8 cellular contexts compared by ENCODE assay signal in genomic region chr15:100627789-100628395, GRCh38. TPM values are rescaled to one million over a fixed set of nuclear protein-coding genes. Genes with fewer than 3 reads are reported as not detected.
DNase-seq lines count a peak whose midpoint lies in the region; TF ChIP-seq lines count a peak whose summit lies in the region.

No MANE protein-coding gene starts in this region.

- peaks cover 15% of the 10 kb centered on the region; the same call in 1 of the 2 replicates for H3F3A ChIP-seq in GM23248 (ENCODE audit: insufficient read depth)

- H3K4me3 ChIP-seq in GM23248 (no peak overlapping the region), uterus (no peak overlapping the region)

- H3K36me3 ChIP-seq in GM23248 (ENCODE audit: low read depth) (peaks cover 5% of the 10 kb centered on the region; the same call in 1 of the 2 replicates), uterus (no peaks in the 10 kb centered on the region)

- H3K27me3 ChIP-seq in GM23248 (replicated peaks; ENCODE audit: insufficient read depth) (no peaks in the 10 kb centered on the region), uterus (no peaks in the 10 kb centered on the region)

- peak; percentile 77 to 90 (median 88) for TF ChIP-seq CTCF in uterus (IDR thresholded peaks at IDR 0.05)

- no peak overlapping the region for H3K4me2 ChIP-seq in GM23248 (ENCODE audit: unreplicated experiment)

- intact Hi-C loops in posterior cingulate gyrus (cut with DNase I) = loop anchor here (1.0 to 10.0 kb wide), 3 partner anchors 245 to 617 kb away; no protein-coding TSS in a partner anchor
- intact Hi-C loops in uterus (cut with DNase I; ENCODE audit: low total_unique reads) = loop anchor here (5.0 to 10.0 kb wide), 2 partner anchors 239 to 377 kb away; no protein-coding TSS in a partner anchor

- 18 to 21% methylated on average over 6 of the region's 6 CpGs for WGBS in GM23248 (ENCODE audit: low coverage in 1 of 2, low lambda C conversion rate in 2 of 2, missing lambda C conversion rate in 2 of 2), 2 experiments

- H3K4me1 ChIP-seq in GM23248 (ENCODE audit: insufficient read depth) = peaks cover 4% of the 10 kb centered on the region; the same call in 1 of the 2 replicates
- no peaks in the 10 kb centered on the region for H3K4me1 ChIP-seq in uterus

- peaks cover 34% of the 10 kb centered on the region for H3K79me2 ChIP-seq in GM23248 (ENCODE audit: insufficient read depth)

- TF ChIP-seq POLR2A in uterus (IDR thresholded peaks at IDR 0.05) = no peak

- H3K9ac ChIP-seq in GM23248 = no peak overlapping the region

- no peak overlapping the region for H2AFZ ChIP-seq in GM23248

- in situ Hi-C loops in GM23248 (cut with MboI) (no loop called here), SK-MEL-5 (cut with HindIII; ENCODE audit: low pct_unique_long_range_greater_than_20kb, low sequenced_read_pairs) (no loop called here)

- H3K27ac ChIP-seq in GM23248 (no peak overlapping the region), uterus (peak overlapping the region; percentile 1 to 45)

- no peaks in the 10 kb centered on the region for H3K9me3 ChIP-seq in GM23248 (ENCODE audit: low read depth)
- no peaks in the 10 kb centered on the region for H3K9me3 ChIP-seq in uterus

- H4K20me1 ChIP-seq in GM23248 (ENCODE audit: insufficient read depth) = no peaks in the 10 kb centered on the region

- peak; percentile 75 for DNase-seq in EH (ENCODE audit: low read depth)
- peak; percentile 61 for DNase-seq in GM23248
- peak; percentile 85 for DNase-seq in LoVo (ENCODE audit: low spot score)
- peak; percentile 65 for DNase-seq in SK-MEL-5 (ENCODE audit: low read depth, low spot score)
- DNase-seq in activated naive CD4-positive, alpha-beta T cell treated with Interleukin-2 at 50 U/mL for 16 hours = peak; percentile 62
- peak; percentile 60 for DNase-seq in glomerular endothelial cell (ENCODE audit: extremely low read depth, low read depth, low spot score)
- peak in 8 of 10 donors; percentile 24 to 82 (median 70) for DNase-seq in posterior cingulate gyrus
- peak; percentile 67 to 78 for DNase-seq in uterus

- no peaks in the 10 kb centered on the region for H3K9me2 ChIP-seq in GM23248 (ENCODE audit: insufficient read depth)

RNA-seq across cellular contexts. Expression of gene ASB7, which starts 25.5 kb away (rescaled TPM):
- total RNA-seq in GM23248 (2014; rRNA removed; shearing (Covaris generic)) = 9.4 and 13.2 TPM in 2 replicates
- 7.8 and 8.1 TPM in 2 replicates for polyA plus RNA-seq in GM23248 (2016; fragmentation: Nextera tagmentation; extraction: Ambion mirVana)
- total RNA-seq in SK-MEL-5 (2014; rRNA removed; shearing (Covaris generic)) = 13.7 and 14.1 TPM in 2 replicates
- 9.2 and 12.7 TPM in 2 replicates for polyA plus RNA-seq in SK-MEL-5 (2015; cell fraction: cytosol; rRNA removed)
- 9.7 and 10.2 TPM in 2 replicates for polyA plus RNA-seq in SK-MEL-5 (2015; cell fraction: nucleus; rRNA removed)
- total RNA-seq in glomerular endothelial cell = 9.8 and 10.8 TPM in 2 replicates
- total RNA-seq in uterus = 10 to 100 TPM; 15.0 to 27.7 (median 22.7) TPM

RNA-seq across cellular contexts. Expression of gene LINS1, which starts 25.9 kb away (rescaled TPM):
- total RNA-seq in GM23248 (2014; rRNA removed; shearing (Covaris generic)) = 13.6 and 20.4 TPM in 2 replicates
- polyA plus RNA-seq in GM23248 (2016; fragmentation: Nextera tagmentation; extraction: Ambion mirVana) = 6.8 and 9.6 TPM in 2 replicates
- total RNA-seq in SK-MEL-5 (2014; rRNA removed; shearing (Covaris generic)) = 35.0 and 36.9 TPM in 2 replicates
- polyA plus RNA-seq in SK-MEL-5 (2015; cell fraction: cytosol; rRNA removed) = 12.8 and 17.5 TPM in 2 replicates
- polyA plus RNA-seq in SK-MEL-5 (2015; cell fraction: nucleus; rRNA removed) = 118 and 119 TPM in 2 replicates
- total RNA-seq in glomerular endothelial cell = 7.1 and 8.0 TPM in 2 replicates
- total RNA-seq in uterus = 100 to 1,000 TPM in 1 of 4 donors, 10 to 100 TPM in 3; 17.4 to 108 (median 52.8) TPM
